Comparison of ENCODE assay signal across 1 cellular context in the genomic region with DNA sequence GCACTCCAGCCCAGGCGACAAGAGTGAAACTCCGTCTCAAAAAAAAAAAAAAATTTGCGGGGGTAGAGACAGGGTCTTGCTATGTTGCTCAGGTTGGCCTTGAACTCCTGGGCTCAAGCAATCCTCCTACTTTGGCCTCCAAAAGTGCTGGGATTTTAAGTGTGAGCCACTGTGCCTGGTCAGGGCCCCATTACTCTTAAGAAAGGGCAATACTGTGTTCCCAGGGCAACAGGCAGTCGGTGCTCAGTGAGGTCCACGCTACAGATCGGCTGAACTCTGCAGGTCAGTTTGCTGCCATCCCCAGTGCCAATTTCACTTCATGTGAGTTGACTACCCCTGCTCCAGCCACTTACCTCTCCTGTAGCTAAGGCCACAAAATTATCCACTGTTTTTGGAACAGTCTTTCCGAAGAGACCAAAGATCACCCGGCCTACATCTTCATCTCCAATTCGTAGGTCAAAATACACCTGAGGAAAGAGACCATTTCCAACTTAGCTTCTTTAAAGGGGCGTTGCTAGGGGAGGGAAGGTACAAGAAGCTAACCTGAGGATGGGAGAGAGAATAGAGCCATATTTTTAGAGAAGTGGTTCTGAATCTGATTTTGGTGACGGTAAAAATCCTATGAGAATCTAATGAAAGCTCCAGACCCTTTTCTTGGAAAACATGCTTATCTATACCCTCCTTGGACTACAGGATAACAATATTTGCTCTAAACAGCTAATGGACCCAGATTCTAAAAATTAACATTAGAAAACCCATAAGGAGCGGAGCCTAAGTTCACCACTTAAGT.
TF ChIP-seq lines count a peak whose summit lies in the region.

No MANE protein-coding gene starts in this region.

TF ChIP-seq in H1, 55 proteins besides CTCF, POLR2A, EP300 and RAD21:
- TF ChIP-seq MAFK (IDR thresholded peaks at IDR 0.05; ENCODE audit: low read depth, low read length) (no peak), PHF8 (conservative IDR thresholded peaks at IDR 0.05; ENCODE audit: low read depth, low read length) (no peak), KDM5A (IDR thresholded peaks at IDR 0.05; ENCODE audit: low read length) (no peak), YY1 (IDR thresholded peaks at IDR 0.05; ENCODE audit: low read depth, low read length) (no peak)
